In the genomic region with DNA sequence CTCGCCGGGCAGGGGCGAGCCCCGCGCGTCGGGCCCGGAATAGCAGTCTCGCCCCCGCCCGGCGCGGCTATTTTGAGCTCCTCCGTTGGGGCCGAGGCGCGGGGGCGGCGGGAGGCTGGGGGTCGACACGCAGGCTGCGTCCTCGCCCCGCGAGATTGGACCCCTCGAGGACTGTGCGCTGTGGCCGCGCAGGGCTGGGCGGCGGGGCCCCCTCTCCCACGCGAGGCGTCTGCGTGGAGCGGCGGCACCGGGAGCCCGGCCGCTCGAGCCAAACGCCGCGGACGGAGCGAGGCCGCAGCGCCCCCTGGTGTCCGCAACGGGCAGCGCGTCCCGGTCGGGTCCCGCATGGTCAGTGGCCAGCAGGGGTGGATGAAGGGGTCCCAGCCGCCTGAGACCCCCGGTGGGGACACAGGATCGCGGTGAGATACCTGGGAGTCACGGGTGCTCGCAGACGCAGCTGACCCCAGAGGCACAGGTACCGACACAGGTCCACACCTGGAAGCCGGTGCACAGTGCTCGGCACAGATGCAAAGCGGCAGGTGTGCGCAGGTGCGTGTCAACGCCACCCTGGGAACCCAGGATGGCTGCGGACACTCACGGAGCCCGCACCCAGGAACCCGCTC, we compare ENCODE assay signal across 8 cellular contexts. TPM values are rescaled to one million over a fixed set of nuclear protein-coding genes. Genes with fewer than 3 reads are reported as not detected.
DNase-seq lines count a peak whose midpoint lies in the region; ATAC-seq and TF ChIP-seq lines count a peak whose summit lies in the region.

No MANE protein-coding gene starts in this region.

- peak in 1 of 2 donors; percentile 57 for TF ChIP-seq POLR2A in uterus (IDR thresholded peaks at IDR 0.05)

- no peaks in the 10 kb centered on the region for H3K36me3 ChIP-seq in uterus

- H3K27ac ChIP-seq in uterus: peak overlapping the region; percentile 90 to 91

- TF ChIP-seq CTCF in GM12873 (IDR thresholded peaks at IDR 0.05; ENCODE audit: insufficient read depth, low read depth, low read length, missing control alignments): peak; percentile 90
- peak; percentile 55 for TF ChIP-seq CTCF in fibroblast of pulmonary artery (IDR thresholded peaks at IDR 0.05; ENCODE audit: low read length, missing control alignments)
- peak; percentile 97 for TF ChIP-seq CTCF in neural crest cell (conservative IDR thresholded peaks at IDR 0.05)
- peak; percentile 89 to 99 (median 99) for TF ChIP-seq CTCF in uterus (IDR thresholded peaks at IDR 0.05)

- peak overlapping the region; percentile 49 for H3K4me3 ChIP-seq in fibroblast of pulmonary artery (replicated peaks; ENCODE audit: low read depth, low read length)
- peak overlapping the region; percentile 22 to 48 for H3K4me3 ChIP-seq in uterus

- H3K4me1 Mint-ChIP-seq in activated T-helper 2 cell treated with anti-CD3 and anti-CD28 coated beads, Interferon-gamma antibody, Interleukin-2, Interleukin-4, amounts not matched to agents 10 μg/mL and 5 μg/mL and 100 μg/mL, durations not matched to agents 14 hours and 24 hours and 36 hours (ENCODE audit: low read depth): peaks cover 39% of the 10 kb centered on the region
- H3K4me1 Mint-ChIP-seq in neural crest cell: peaks cover 72% of the 10 kb centered on the region

- no peaks in the 10 kb centered on the region for H3K27me3 ChIP-seq in uterus

- ATAC-seq in HG02763 (IDR thresholded peaks at IDR 0.05; ENCODE audit: unreplicated experiment): peak; percentile 17

- intact Hi-C loops in activated T-helper 2 cell treated with anti-CD3 and anti-CD28 coated beads, Interferon-gamma antibody, Interleukin-2, Interleukin-4, amounts not matched to agents 10 μg/mL and 5 μg/mL and 100 μg/mL, durations not matched to agents 14 hours and 24 hours and 36 hours (cut with micrococcal nuclease): no loop called here
- intact Hi-C loops in uterus (cut with DNase I; ENCODE audit: low total_unique reads): loop anchor here (1.0 kb wide), 1 partner anchor 23 kb away; no protein-coding TSS in a partner anchor

- H3K27me3 Mint-ChIP-seq in activated T-helper 2 cell treated with anti-CD3 and anti-CD28 coated beads, Interferon-gamma antibody, Interleukin-2, Interleukin-4, amounts not matched to agents 10 μg/mL and 5 μg/mL and 100 μg/mL, durations not matched to agents 14 hours and 24 hours and 36 hours (ENCODE audit: low read depth): no peaks in the 10 kb centered on the region
- H3K27me3 Mint-ChIP-seq in neural crest cell (ENCODE audit: low read depth): peaks cover 24% of the 10 kb centered on the region

- no peak overlapping the region for H3K27ac Mint-ChIP-seq in activated T-helper 2 cell treated with anti-CD3 and anti-CD28 coated beads, Interferon-gamma antibody, Interleukin-2, Interleukin-4, amounts not matched to agents 10 μg/mL and 5 μg/mL and 100 μg/mL, durations not matched to agents 14 hours and 24 hours and 36 hours
- peak overlapping the region; percentile 62 for H3K27ac Mint-ChIP-seq in neural crest cell (ENCODE audit: unreplicated experiment)

- H3K4me3 Mint-ChIP-seq in activated T-helper 2 cell treated with anti-CD3 and anti-CD28 coated beads, Interferon-gamma antibody, Interleukin-2, Interleukin-4, amounts not matched to agents 10 μg/mL and 5 μg/mL and 100 μg/mL, durations not matched to agents 14 hours and 24 hours and 36 hours (ENCODE audit: low read depth): peak overlapping the region; percentile 64
- peak overlapping the region; percentile 80 for H3K4me3 Mint-ChIP-seq in neural crest cell

- DNase-seq in NOMO-1 treated with dmso at 0.1 percent for 144 hours (lab: John Stamatoyannopoulos, UW; ENCODE audit: unreplicated experiment) (peak; percentile 51), fibroblast of pulmonary artery (ENCODE audit: low read depth) (peak; percentile 58), neural crest cell (ENCODE audit: low read depth, low spot score) (peak; percentile 89), uterus (peak; percentile 68 to 86), GF-D8 (lab: John Stamatoyannopoulos, UW) (no peak)
- peak; percentile 72 for DNase-seq in activated T-helper 2 cell treated with anti-CD3 and anti-CD28 coated beads, Interferon-gamma antibody, Interleukin-2, Interleukin-4, amounts not matched to agents 10 μg/mL and 5 μg/mL and 100 μg/mL, durations not matched to agents 14 hours and 24 hours and 36 hours (ENCODE audit: low spot score)

- H3K9me3 Mint-ChIP-seq in activated T-helper 2 cell treated with anti-CD3 and anti-CD28 coated beads, Interferon-gamma antibody, Interleukin-2, Interleukin-4, amounts not matched to agents 10 μg/mL and 5 μg/mL and 100 μg/mL, durations not matched to agents 14 hours and 24 hours and 36 hours: no peaks in the 10 kb centered on the region
- no peaks in the 10 kb centered on the region for H3K9me3 Mint-ChIP-seq in neural crest cell

- no peaks in the 10 kb centered on the region for H3K9me3 ChIP-seq in uterus

- peaks cover 41 to 59% of the 10 kb centered on the region in 2 donors for H3K4me1 ChIP-seq in uterus

- peaks cover 23% of the 10 kb centered on the region for H3K36me3 Mint-ChIP-seq in activated T-helper 2 cell treated with anti-CD3 and anti-CD28 coated beads, Interferon-gamma antibody, Interleukin-2, Interleukin-4, amounts not matched to agents 10 μg/mL and 5 μg/mL and 100 μg/mL, durations not matched to agents 14 hours and 24 hours and 36 hours (ENCODE audit: low read depth)
- H3K36me3 Mint-ChIP-seq in neural crest cell (ENCODE audit: low read depth): peaks cover 12% of the 10 kb centered on the region

RNA-seq across cellular contexts. Expression of a gene that starts 2.2 kb away (rescaled TPM):
- total RNA-seq in activated T-helper 2 cell treated with anti-CD3 and anti-CD28 coated beads, Interferon-gamma antibody, Interleukin-2, Interleukin-4, amounts not matched to agents 10 μg/mL and 5 μg/mL and 100 μg/mL, durations not matched to agents 14 hours and 24 hours and 36 hours: 214 and 226 TPM in 2 replicates
- total RNA-seq in neural crest cell (414 and 421 TPM in 2 replicates), uterus (100 to 1,000 TPM; 235 to 950 (median 535) TPM)

RNA-seq across cellular contexts. Expression of a gene that starts 8.4 kb away (rescaled TPM):
- total RNA-seq in activated T-helper 2 cell treated with anti-CD3 and anti-CD28 coated beads, Interferon-gamma antibody, Interleukin-2, Interleukin-4, amounts not matched to agents 10 μg/mL and 5 μg/mL and 100 μg/mL, durations not matched to agents 14 hours and 24 hours and 36 hours: 91.7 and 99.4 TPM in 2 replicates
- total RNA-seq in neural crest cell (33.3 and 36.6 TPM in 2 replicates), uterus (10 to 100 TPM in 2 of 4 donors, 1 to 10 TPM in 2; 2.1 to 24.3 (median 7.1) TPM)

RNA-seq across cellular contexts. Expression of a gene that starts 18.5 kb away (rescaled TPM):
- 84.7 and 85.4 TPM in 2 replicates for total RNA-seq in activated T-helper 2 cell treated with anti-CD3 and anti-CD28 coated beads, Interferon-gamma antibody, Interleukin-2, Interleukin-4, amounts not matched to agents 10 μg/mL and 5 μg/mL and 100 μg/mL, durations not matched to agents 14 hours and 24 hours and 36 hours
- total RNA-seq in neural crest cell (177 and 187 TPM in 2 replicates), uterus (100 to 1,000 TPM in 1 of 4 donors, 10 to 100 TPM in 2, under 1 TPM in 1; 0.77 to 108 (median 15.0) TPM)

RNA-seq across cellular contexts. Expression of a gene that starts 18.7 kb away (rescaled TPM):
- not detected in 2 replicates for total RNA-seq in activated T-helper 2 cell treated with anti-CD3 and anti-CD28 coated beads, Interferon-gamma antibody, Interleukin-2, Interleukin-4, amounts not matched to agents 10 μg/mL and 5 μg/mL and 100 μg/mL, durations not matched to agents 14 hours and 24 hours and 36 hours
- 28.0 and 31.0 TPM in 2 replicates for total RNA-seq in neural crest cell
- under 1 TPM in 1 of 4 donors, not detected in 3; 0.76 TPM for total RNA-seq in uterus

RNA-seq across cellular contexts. Expression of a gene that starts 25.4 kb away (rescaled TPM):
- total RNA-seq in activated T-helper 2 cell treated with anti-CD3 and anti-CD28 coated beads, Interferon-gamma antibody, Interleukin-2, Interleukin-4, amounts not matched to agents 10 μg/mL and 5 μg/mL and 100 μg/mL, durations not matched to agents 14 hours and 24 hours and 36 hours: 233 and 240 TPM in 2 replicates
- total RNA-seq in neural crest cell (140 and 141 TPM in 2 replicates), uterus (100 to 1,000 TPM in 2 of 4 donors, 10 to 100 TPM in 1, 1 to 10 TPM in 1; 4.7 to 164 (median 68.9) TPM)
